In genomic region chr3:184466413-184466960, GRCh38 we compare ENCODE assay signal across 12 cellular contexts.
DNase-seq lines count a peak whose midpoint lies in the region; ATAC-seq and TF ChIP-seq lines count a peak whose summit lies in the region.
"Had no signal": no experiment of that assay in that cellular context is flagged by ENCODE, and none has a peak within 500 bp of the region (broad histone marks: within the 10 kb centered on the region; RNA-seq: fewer than 3 reads in every experiment).

No MANE protein-coding gene starts in this region.

- H3K27ac ChIP-seq in body of pancreas (no peak overlapping the region), stomach (no peak overlapping the region)
- H3K27ac ChIP-seq: neutrophil, vagina had no signal

- H3K9me3 Mint-ChIP-seq in activated naive CD4-positive, alpha-beta T cell treated with anti-CD3 and anti-CD28 coated beads, Interleukin-2, amount 50 U/mL, for 72 hours, result no peaks in the 10 kb centered on the region

- intact Hi-C loops in body of pancreas (cut with DNase I) (no loop called here), stomach (cut with DNase I; ENCODE audit: low total_unique reads) (no loop called here)

- H3K36me3 ChIP-seq in body of pancreas (replicated peaks in 1 of 2; ENCODE audit: insufficient read depth in 1 of 2, low read depth in 2 of 2), result no peaks in the 10 kb centered on the region
- H3K36me3 ChIP-seq in stomach, result no peaks in the 10 kb centered on the region
- H3K36me3 ChIP-seq: neutrophil, vagina had no signal

- no peak for TF ChIP-seq EP300 in stomach (IDR thresholded peaks at IDR 0.05)

- no peaks in the 10 kb centered on the region for H3K36me3 Mint-ChIP-seq in activated naive CD4-positive, alpha-beta T cell treated with anti-CD3 and anti-CD28 coated beads, Interleukin-2, amount 50 U/mL, for 72 hours

- H3K27me3 ChIP-seq in body of pancreas, result peaks cover 3% of the 10 kb centered on the region in 2 donors
- peaks cover 0 to 36% (median 0%) of the 10 kb centered on the region in 3 donors for H3K27me3 ChIP-seq in stomach
- H3K27me3 ChIP-seq: vagina had no signal

- no peak overlapping the region for H3K27ac Mint-ChIP-seq in activated naive CD4-positive, alpha-beta T cell treated with anti-CD3 and anti-CD28 coated beads, Interleukin-2, amount 50 U/mL, for 72 hours

- H3K9me3 ChIP-seq in body of pancreas (no peaks in the 10 kb centered on the region), stomach (no peaks in the 10 kb centered on the region)
- H3K9me3 ChIP-seq: neutrophil, vagina had no signal

- TF ChIP-seq POLR2A in body of pancreas (IDR thresholded peaks at IDR 0.05) (no peak), stomach (IDR thresholded peaks at IDR 0.05) (no peak)

- H3K4me1 ChIP-seq in body of pancreas (no peaks in the 10 kb centered on the region), stomach (peaks cover 0 to 18% (median 2%) of the 10 kb centered on the region in 4 donors)

- WGBS in body of pancreas, 2 donors, result 32 to 34% methylated on average over 9 to 12 of the region's 12 CpGs
- WGBS in stomach, 5 donors, result 11 to 28% (median 25%) methylated on average over 11 to 12 of the region's 12 CpGs

- no peak overlapping the region for H3K4me3 ChIP-seq in body of pancreas
- H3K4me3 ChIP-seq in stomach, result no peak overlapping the region
- H3K4me3 ChIP-seq: vagina had no signal

- peak; percentile 4 to 18 for ATAC-seq in activated naive CD4-positive, alpha-beta T cell treated with anti-CD3 and anti-CD28 coated beads, Interleukin-2, amount 50 U/mL, for 72 hours
- ATAC-seq in body of pancreas (no peak), left lobe of liver (peak; percentile 53)

- no peak for DNase-seq in activated naive CD4-positive, alpha-beta T cell treated with anti-CD3 and anti-CD28 coated beads, Interleukin-2, amount 50 U/mL, for 72 hours (ENCODE audit: low spot score in 2 of 2)
- no peak for DNase-seq in activated naive CD4-positive, alpha-beta T cell treated with Interleukin-2 at 50 U/mL for 16 hours
- DNase-seq in body of pancreas, result peak; percentile 12 to 32 (median 26)
- no peak for DNase-seq in left lobe of liver (ENCODE audit: low spot score)
- no peak for DNase-seq in stomach
- no peak for DNase-seq in stimulated activated CD8-positive, alpha-beta memory T cell treated with anti-CD3 and anti-CD28 coated beads, Interleukin-4, amount 100 ng/mL, for 48 hours
- no peak for DNase-seq in stimulated activated CD4-positive, alpha-beta T cell treated with anti-CD3 and anti-CD28 coated beads, Interleukin-1b, Interleukin-23, amount 100 ng/mL, for 48 hours
- DNase-seq in anterior cingulate cortex (lab: John Stamatoyannopoulos, UW), result no peak
- DNase-seq: NCI-H1436 treated with DMSO at 0.1 percent for 48 hours, SHP77 had no signal

- TF ChIP-seq CTCF in body of pancreas (IDR thresholded peaks at IDR 0.05) (no peak), stomach (IDR thresholded peaks at IDR 0.05) (no peak)

Comparison
In these comparisons a context has a peak if more than half of its experiments do, and no peak if none do; other contexts are left out.
1. DNase-seq: peak in body of pancreas (4 of 4); none in activated naive CD4-positive, alpha-beta T cell treated with anti-CD3 and anti-CD28 coated beads, Interleukin-2, amount 50 U/mL, for 72 hours (0 of 2), activated naive CD4-positive, alpha-beta T cell treated with Interleukin-2 at 50 U/mL for 16 hours (single experiment), left lobe of liver (single experiment), stomach (single experiment), stimulated activated CD8-positive, alpha-beta memory T cell treated with anti-CD3 and anti-CD28 coated beads, Interleukin-4, amount 100 ng/mL, for 48 hours (single experiment), stimulated activated CD4-positive, alpha-beta T cell treated with anti-CD3 and anti-CD28 coated beads, Interleukin-1b, Interleukin-23, amount 100 ng/mL, for 48 hours (single experiment) and anterior cingulate cortex (0 of 58).